ENCODE assay signal across 1 cellular context in genomic region chr6:41498968-41499599, GRCh38.
TF ChIP-seq lines count a peak whose summit lies in the region.

No MANE protein-coding gene starts in this region.

TF ChIP-seq in HepG2, 621 proteins besides CTCF, POLR2A, EP300 and RAD21 (continued from another document):
- TF ChIP-seq HNF1A (IDR thresholded peaks at IDR 0.05; ENCODE audit: low read depth) (no peak), HNF1A (CRISPR knock-in tag; IDR thresholded peaks at IDR 0.05; ENCODE audit: borderline replicate concordance) (peak; percentile 41; the same call in 1 of the 2 replicates), KAT8 (CRISPR knock-in tag; IDR thresholded peaks at IDR 0.05) (0 out of 2 replicates have a peak, but pooled peaks have one; percentile 18), SMC3 (IDR thresholded peaks at IDR 0.05; ENCODE audit: low read length) (peak; percentile 17; the same call in 1 of the 2 replicates), ZNF563 (CRISPR knock-in tag; IDR thresholded peaks at IDR 0.05) (no peak), ZNF33A (CRISPR knock-in tag; IDR thresholded peaks at IDR 0.05; ENCODE audit: borderline replicate concordance) (no peak), MED1 (CRISPR knock-in tag; IDR thresholded peaks at IDR 0.05) (peak; percentile 50), HINFP (CRISPR knock-in tag; IDR thresholded peaks at IDR 0.05; ENCODE audit: low read depth) (no peak), ZNF230 (CRISPR knock-in tag; IDR thresholded peaks at IDR 0.05) (0 out of 2 replicates have a peak, but pooled peaks have one; percentile 45), HNF4G (IDR thresholded peaks at IDR 0.05; ENCODE audit: borderline replicate concordance, low read depth, low read length) (no peak; the same call in 1 of the 2 replicates), HNF4G (CRISPR knock-in tag; IDR thresholded peaks at IDR 0.05; ENCODE audit: borderline replicate concordance, low read depth) (peak; percentile 59; the same call in 1 of the 2 replicates), MLXIP (CRISPR knock-in tag; IDR thresholded peaks at IDR 0.05; ENCODE audit: borderline replicate concordance) (no peak)
